Comparison of ENCODE assay signal across 8 cellular contexts in the genomic region with DNA sequence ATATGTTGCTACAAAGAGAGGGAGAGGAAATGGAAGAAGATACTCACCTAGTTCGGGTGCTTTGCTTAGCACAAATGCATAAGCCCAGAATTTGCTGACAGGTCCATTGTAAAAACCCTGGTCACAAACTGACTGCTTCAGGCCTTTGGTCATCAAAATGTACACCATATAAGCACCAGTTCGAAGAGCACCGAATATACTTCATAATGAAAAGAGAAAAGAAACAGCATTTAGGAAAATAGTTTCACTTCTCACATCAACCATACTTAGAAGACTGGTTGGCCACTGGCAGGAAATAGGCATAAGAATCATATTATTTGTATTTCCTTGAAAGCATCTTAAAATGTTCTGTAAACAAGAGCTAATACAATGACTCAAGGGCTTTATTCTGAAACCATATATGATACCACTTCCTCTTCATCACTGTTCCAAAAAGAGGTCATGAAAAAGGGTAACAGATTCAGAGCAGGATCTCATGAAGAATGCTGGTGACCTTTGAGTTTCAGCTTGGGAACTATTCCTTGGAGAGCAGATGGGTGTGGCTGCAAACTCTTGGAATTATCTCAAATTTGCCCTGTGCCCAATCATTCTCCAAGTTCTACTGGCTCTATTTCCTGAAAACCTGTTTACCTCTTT.
A peak's percentile ranks its signal among the peaks of the same experiment; 100 is the strongest.
DNase-seq lines count a peak whose midpoint lies in the region; ATAC-seq and TF ChIP-seq lines count a peak whose summit lies in the region.

No MANE protein-coding gene starts in this region.

- H3K27ac Mint-ChIP-seq in chondrocyte (ENCODE audit: unreplicated experiment) = no peak overlapping the region

- H3K4me3 ChIP-seq in ACC112 (ENCODE audit: low read depth, low read length) (no peak overlapping the region), astrocyte of the spinal cord (ENCODE audit: low read depth, low read length) (no peak overlapping the region), SJCRH30 (no peak overlapping the region), sigmoid colon (no peak overlapping the region)

- TF ChIP-seq CTCF in astrocyte of the spinal cord (IDR thresholded peaks at IDR 0.05; ENCODE audit: low read depth, low read length) (no peak), chondrocyte (IDR thresholded peaks at IDR 0.05) (no peak), sigmoid colon (IDR thresholded peaks at IDR 0.05) (no peak)

- WGBS in sigmoid colon, 2 donors = 62 to 65% methylated on average over 3 of the region's 3 CpGs

- no peak overlapping the region for H3K4me3 Mint-ChIP-seq in chondrocyte (ENCODE audit: unreplicated experiment)

- H3K9me3 ChIP-seq in SJCRH30 (replicated peaks) (no peaks in the 10 kb centered on the region), sigmoid colon (no peaks in the 10 kb centered on the region)

- H3K79me2 ChIP-seq in ACC112 (ENCODE audit: control insufficient read depth, insufficient read depth, low read length, unreplicated experiment) = no peaks in the 10 kb centered on the region

- intact Hi-C loops in sigmoid colon (cut with DNase I) = no loop called here

- H3K4me1 ChIP-seq in ACC112 (ENCODE audit: control insufficient read depth, insufficient read depth, low read length, unreplicated experiment) (peaks cover 26% of the 10 kb centered on the region), SJCRH30 (no peaks in the 10 kb centered on the region), sigmoid colon (no peaks in the 10 kb centered on the region)

- H3K27me3 Mint-ChIP-seq in chondrocyte (ENCODE audit: low read depth) = no peaks in the 10 kb centered on the region

- no peak for TF ChIP-seq EP300 in sigmoid colon (IDR thresholded peaks at IDR 0.05)

- in situ Hi-C loops in astrocyte of the spinal cord (cut with HindIII; ENCODE audit: low sequenced_read_pairs) = no loop called here

- no peak for TF ChIP-seq POLR2A in sigmoid colon (IDR thresholded peaks at IDR 0.05)

- DNase-seq in astrocyte of the spinal cord (ENCODE audit: low read depth, low spot score) (peak; percentile 14), chondrocyte (ENCODE audit: low spot score) (no peak), SJCRH30 (no peak), sigmoid colon (no peak)
- DNase-seq in activated effector memory CD4-positive, alpha-beta T cell treated with Interleukin-2 at 50 U/mL for 16 hours = no peak

- H3K4me1 Mint-ChIP-seq in chondrocyte (ENCODE audit: low read depth) = peaks cover 18% of the 10 kb centered on the region

- H3K27me3 ChIP-seq in ACC112 (ENCODE audit: insufficient read depth, low read length) (no peaks in the 10 kb centered on the region), SJCRH30 (no peaks in the 10 kb centered on the region), sigmoid colon (no peaks in the 10 kb centered on the region)

- H3K9me3 Mint-ChIP-seq in chondrocyte (ENCODE audit: low read depth) = no peaks in the 10 kb centered on the region

- H2AFZ ChIP-seq in ACC112 (ENCODE audit: low read length, unreplicated experiment) = no peak overlapping the region

- H3K36me3 ChIP-seq in ACC112 (ENCODE audit: insufficient read depth, low read length) (no peaks in the 10 kb centered on the region), SJCRH30 (no peaks in the 10 kb centered on the region), sigmoid colon (no peaks in the 10 kb centered on the region)

- ATAC-seq in GM19025 (IDR thresholded peaks at IDR 0.05; ENCODE audit: low read depth, unreplicated experiment) = peak; percentile 55
- peak; percentile 72 for ATAC-seq in HG03095 (IDR thresholded peaks at IDR 0.05; ENCODE audit: unreplicated experiment)

- H3K27ac ChIP-seq in ACC112 (ENCODE audit: low read depth, low read length) = 0 out of 2 replicates have a peak overlapping the region, but pooled peaks have one; percentile 1
- no peak overlapping the region for H3K27ac ChIP-seq in SJCRH30
- no peak overlapping the region for H3K27ac ChIP-seq in sigmoid colon

- H3K36me3 Mint-ChIP-seq in chondrocyte (ENCODE audit: low read depth) = no peaks in the 10 kb centered on the region
